1 cellular context compared by ENCODE assay signal in genomic region chr19:4967738-4968461, GRCh38.
TF ChIP-seq lines count a peak whose summit lies in the region.

No MANE protein-coding gene starts in this region.

TF ChIP-seq in HepG2, 621 proteins besides CTCF, POLR2A, EP300 and RAD21 (continued from another document):
- TF ChIP-seq ZNF318 (CRISPR knock-in tag; IDR thresholded peaks at IDR 0.05) (0 out of 2 replicates have a peak, but pooled peaks have one; percentile 36), ATF7 (IDR thresholded peaks at IDR 0.05) (no peak), ATF7 (CRISPR knock-in tag; IDR thresholded peaks at IDR 0.05) (no peak), ZNF567 (CRISPR knock-in tag; IDR thresholded peaks at IDR 0.05; ENCODE audit: borderline replicate concordance) (no peak), HBP1 (CRISPR knock-in tag; IDR thresholded peaks at IDR 0.05; ENCODE audit: low read depth) (peak; percentile 12; the same call in 1 of the 2 replicates), PPARG (CRISPR knock-in tag; conservative IDR thresholded peaks at IDR 0.05) (0 out of 2 replicates have a peak, but pooled peaks have one; percentile 4), CCAR2 (optimal IDR thresholded peaks at IDR 0.05; ENCODE audit: low read depth, low read length) (no peak), ZNF543 (CRISPR knock-in tag; IDR thresholded peaks at IDR 0.05) (no peak), CENPX (CRISPR knock-in tag; IDR thresholded peaks at IDR 0.05) (no peak), HDAC1 (CRISPR knock-in tag; IDR thresholded peaks at IDR 0.05) (no peak; the same call in 1 of the 2 replicates), ZNF674 (CRISPR knock-in tag; IDR thresholded peaks at IDR 0.05; ENCODE audit: low read depth) (no peak), MIXL1 (CRISPR knock-in tag; IDR thresholded peaks at IDR 0.05) (peak; percentile 4; the same call in 1 of the 2 replicates), HMGXB4 (CRISPR knock-in tag; IDR thresholded peaks at IDR 0.05; ENCODE audit: borderline replicate concordance in 1 of 2, low read depth in 1 of 2) (peak in 1 of 2 experiments; percentile 30; a peak in 1 of 4 replicates), STAT5B (CRISPR knock-in tag; IDR thresholded peaks at IDR 0.05) (no peak), PREB (CRISPR knock-in tag; IDR thresholded peaks at IDR 0.05) (no peak), AHDC1 (CRISPR knock-in tag; IDR thresholded peaks at IDR 0.05; ENCODE audit: borderline replicate concordance) (peak; percentile 27; the same call in 1 of the 2 replicates), SMARCE1 (IDR thresholded peaks at IDR 0.05; ENCODE audit: borderline replicate concordance) (no peak), XRCC5 (optimal IDR thresholded peaks at IDR 0.05; ENCODE audit: low read length) (no peak)
TF ChIP-seq in HepG2: peak in this region for 15.
